11 cellular contexts compared by ENCODE assay signal in the genomic region with DNA sequence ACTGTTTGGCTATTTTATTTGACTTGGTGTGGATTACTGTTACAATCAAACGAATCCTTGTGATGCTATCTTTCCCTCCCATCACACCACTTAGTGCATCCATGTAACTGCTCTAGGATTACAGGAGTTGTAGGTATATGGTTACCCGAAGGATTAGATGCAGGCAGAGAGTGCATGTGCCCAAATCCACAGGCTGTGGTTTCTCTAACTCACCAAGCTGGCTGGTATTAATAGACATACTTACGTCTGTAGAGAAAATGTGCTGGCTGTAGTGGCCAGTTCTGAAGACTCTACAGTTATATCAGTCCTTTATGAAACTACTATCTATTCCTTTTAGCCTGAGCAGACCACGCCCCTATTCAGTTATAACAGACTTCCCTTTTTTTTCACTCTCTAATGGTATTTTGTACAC. TPM values are rescaled to one million over a fixed set of nuclear protein-coding genes. Genes with fewer than 3 reads are reported as not detected.
A peak's percentile ranks its signal among the peaks of the same experiment; 100 is the strongest.
DNase-seq lines count a peak whose midpoint lies in the region; ATAC-seq and TF ChIP-seq lines count a peak whose summit lies in the region.
"Had no signal": no experiment of that assay in that cellular context is flagged by ENCODE, and none has a peak within 500 bp of the region (broad histone marks: within the 10 kb centered on the region; RNA-seq: fewer than 3 reads in every experiment).

No MANE protein-coding gene starts in this region.

- no peaks in the 10 kb centered on the region for H3K9me3 Mint-ChIP-seq in activated T-cell treated with anti-CD3 and anti-CD28 coated beads, Interleukin-2, amount 50 U/mL, for 4 hours

- peaks cover 7% of the 10 kb centered on the region; the same call in 1 of the 2 replicates for H3K4me1 ChIP-seq in BE2C
- H3K4me1 ChIP-seq in HEK293 (ENCODE audit: control insufficient read depth, insufficient read depth, low read length) = peaks cover 6% of the 10 kb centered on the region; the same call in 1 of the 2 replicates
- H3K4me1 ChIP-seq in Panc1 (ENCODE audit: control insufficient read depth, insufficient read depth, low read length) = peaks cover 6% of the 10 kb centered on the region

- DNase-seq in BE2C = no peak
- DNase-seq in Panc1 (ENCODE audit: low read depth, low spot score) = no peak
- peak; percentile 66 to 68 for DNase-seq in erythroblast (lab: John Stamatoyannopoulos, UW)
- DNase-seq in NCI-H226 = no peak
- no peak for DNase-seq in activated CD4-positive, alpha-beta T cell treated with anti-CD3 and anti-CD28 coated beads, Interleukin-2, amount 50 U/mL, for 48 hours
- no peak for DNase-seq in activated T-cell treated with anti-CD3 and anti-CD28 coated beads, Interleukin-2, amount 50 U/mL, for 4 hours
- DNase-seq: NCI-H1092 had no signal

- peak; percentile 71 for TF ChIP-seq POLR2A in erythroblast (IDR thresholded peaks at IDR 0.05; ENCODE audit: low read length)

- H3K36me3 ChIP-seq in BE2C (peaks cover 26% of the 10 kb centered on the region), HEK293 (ENCODE audit: control insufficient read depth in 2 of 2, insufficient read depth in 1 of 2, low read length in 2 of 2) (peaks cover 13 to 20% of the 10 kb centered on the region in 2 experiments; a peak in 2 of 3 replicates), Panc1 (ENCODE audit: control insufficient read depth, insufficient read depth, low read length) (peaks cover 17% of the 10 kb centered on the region)

- TF ChIP-seq CTCF in BE2C (IDR thresholded peaks at IDR 0.05; ENCODE audit: low read depth, low read length) (no peak), HEK293 (tag by site-specific recombination; IDR thresholded peaks at IDR 0.05) (no peak), Panc1 (IDR thresholded peaks at IDR 0.05) (no peak)

- H3K4me1 Mint-ChIP-seq in activated T-cell treated with anti-CD3 and anti-CD28 coated beads, Interleukin-2, amount 50 U/mL, for 4 hours (ENCODE audit: low read depth) = peaks cover 24% of the 10 kb centered on the region

- no TSS peak for BruUV-seq in Panc1 (replicated peaks; lab: Mats Ljungman, UMichigan)

- in situ Hi-C loops in Panc1 (cut with HindIII; ENCODE audit: low pct_unique_long_range_greater_than_20kb, low sequenced_read_pairs) = no loop called here

- no peaks in the 10 kb centered on the region for H3K27me3 Mint-ChIP-seq in activated T-cell treated with anti-CD3 and anti-CD28 coated beads, Interleukin-2, amount 50 U/mL, for 4 hours (ENCODE audit: low read depth)

- no peaks in the 10 kb centered on the region for H3K9me3 ChIP-seq in BE2C
- no peaks in the 10 kb centered on the region for H3K9me3 ChIP-seq in HEK293 (ENCODE audit: control insufficient read depth, insufficient read depth, low read depth, low read length)
- no peaks in the 10 kb centered on the region for H3K9me3 ChIP-seq in Panc1 (ENCODE audit: control insufficient read depth, insufficient read depth, low read depth, low read length)

- H3K4me3 ChIP-seq in BE2C (ENCODE audit: low read depth, low read length) (peak overlapping the region; percentile 67), HEK293 (ENCODE audit: low read depth, low read length) (no peak overlapping the region), Panc1 (ENCODE audit: low read depth in 2 of 2, low read length in 2 of 2) (peak overlapping the region; percentile 58 to 66; a peak in 3 of 4 replicates)

- ATAC-seq in Panc1 (no peak), GM21381 (IDR thresholded peaks at IDR 0.05; ENCODE audit: unreplicated experiment) (no peak)
- ATAC-seq in activated T-cell treated with anti-CD3 and anti-CD28 coated beads, Interleukin-2, amount 50 U/mL, for 4 hours = no peak

- H3K36me3 Mint-ChIP-seq in activated T-cell treated with anti-CD3 and anti-CD28 coated beads, Interleukin-2, amount 50 U/mL, for 4 hours (ENCODE audit: insufficient read depth) = peaks cover 14% of the 10 kb centered on the region

- POLR2A ChIA-PET in HEK293 (lab: Yijun Ruan, JAX) = interaction anchor here (1.6 to 3.0 kb wide), 2 partner anchors 11 to 150 kb away, joined by 7 to 21 read pairs; partner anchors contain the start of gene USPL1
- POLR2A ChIA-PET in Panc1 (lab: Charles Lee) = interaction anchor here (0.7 kb wide), 1 partner anchor 616 kb away, joined by 3 read pairs; the partner anchor contains the start of gene UBL3

- intact Hi-C loops in Panc1 (cut with micrococcal nuclease; ENCODE audit: unreplicated experiment) = loop anchor here (10.0 kb wide), 2 partner anchors 108 to 148 kb away; partner anchors contain the start of gene USPL1

- CTCF ChIA-PET in HEK293 (lab: Yijun Ruan, JAX) (interaction anchor here (0.6 to 0.9 kb wide), 3 partner anchors 387 to 578 kb away, joined by 3 read pairs; no protein-coding TSS in a partner anchor), Panc1 (lab: Charles Lee) (no interaction called here)

- H3K4me3 Mint-ChIP-seq in activated T-cell treated with anti-CD3 and anti-CD28 coated beads, Interleukin-2, amount 50 U/mL, for 4 hours = no peak overlapping the region

- no peaks in the 10 kb centered on the region for H3K27me3 ChIP-seq in BE2C
- H3K27me3 ChIP-seq in Panc1 (ENCODE audit: control insufficient read depth, insufficient read depth, low read length) = no peaks in the 10 kb centered on the region

- no peak overlapping the region for H3K27ac ChIP-seq in HEK293 (ENCODE audit: extremely low read depth, low read depth, low read length)
- peak overlapping the region; percentile 82 for H3K27ac ChIP-seq in Panc1 (ENCODE audit: low read length)

TF ChIP-seq in HEK293, 187 proteins besides CTCF, POLR2A, EP300 and RAD21:
- TF ChIP-seq WT1 (tag by site-specific recombination; IDR thresholded peaks at IDR 0.05) (0 out of 2 replicates have a peak, but pooled peaks have one; percentile 52), ZNF114 (tag by site-specific recombination; IDR thresholded peaks at IDR 0.05) (no peak), ZNF335 (tag by site-specific recombination; conservative IDR thresholded peaks at IDR 0.05) (peak; percentile 2), ZBTB17 (tag by site-specific recombination; IDR thresholded peaks at IDR 0.05) (peak; percentile 80), ZNF626 (tag by site-specific recombination; IDR thresholded peaks at IDR 0.05) (no peak), ZNF596 (tag by site-specific recombination; IDR thresholded peaks at IDR 0.05) (no peak)
- TF ChIP-seq, protein P1, sequence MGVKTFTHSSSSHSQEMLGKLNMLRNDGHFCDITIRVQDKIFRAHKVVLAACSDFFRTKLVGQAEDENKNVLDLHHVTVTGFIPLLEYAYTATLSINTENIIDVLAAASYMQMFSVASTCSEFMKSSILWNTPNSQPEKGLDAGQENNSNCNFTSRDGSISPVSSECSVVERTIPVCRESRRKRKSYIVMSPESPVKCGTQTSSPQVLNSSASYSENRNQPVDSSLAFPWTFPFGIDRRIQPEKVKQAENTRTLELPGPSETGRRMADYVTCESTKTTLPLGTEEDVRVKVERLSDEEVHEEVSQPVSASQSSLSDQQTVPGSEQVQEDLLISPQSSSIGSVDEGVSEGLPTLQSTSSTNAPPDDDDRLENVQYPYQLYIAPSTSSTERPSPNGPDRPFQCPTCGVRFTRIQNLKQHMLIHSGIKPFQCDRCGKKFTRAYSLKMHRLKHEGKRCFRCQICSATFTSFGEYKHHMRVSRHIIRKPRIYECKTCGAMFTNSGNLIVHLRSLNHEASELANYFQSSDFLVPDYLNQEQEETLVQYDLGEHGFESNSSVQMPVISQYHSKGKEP (tag by site-specific recombination; IDR thresholded peaks at IDR 0.05) = peak; percentile 44; the same call in 1 of the 2 replicates
TF ChIP-seq in HEK293: peak in this region for 4.

RNA-seq across cellular contexts. Expression of gene HMGB1, which starts 1.1 kb away (rescaled TPM):
- polyA plus RNA-seq in BE2C (2012; ENCODE audit: insufficient read depth, insufficient read length, low read depth) = 295 TPM
- 386 TPM for total RNA-seq in Panc1 (2021; ENCODE audit: unreplicated experiment)
- polyA plus RNA-seq in Panc1 (2012; ENCODE audit: insufficient read length) = 255 TPM
- 100 to 1,000 TPM; 372 to 448 (median 435) TPM for total RNA-seq in activated T-cell treated with anti-CD3 and anti-CD28 coated beads, Interleukin-2, amount 50 U/mL, for 4 hours

RNA-seq across cellular contexts. Expression of gene UBE2L5, which starts 44.6 kb away (rescaled TPM):
- polyA plus RNA-seq in BE2C (2012; ENCODE audit: insufficient read depth, insufficient read length, low read depth) = 0.73 TPM
- not detected for total RNA-seq in Panc1 (2021; ENCODE audit: unreplicated experiment)
- 0.76 TPM for polyA plus RNA-seq in Panc1 (2012; ENCODE audit: insufficient read length)
- not detected for total RNA-seq in activated T-cell treated with anti-CD3 and anti-CD28 coated beads, Interleukin-2, amount 50 U/mL, for 4 hours
- total RNA-seq: chondrocyte, pulmonary artery endothelial cell had no signal

Comparison
In these comparisons a context has a peak if more than half of its experiments do, and no peak if none do; other contexts are left out.
1. DNase-seq: peak in erythroblast (2 of 2); none in BE2C (single experiment), Panc1 (single experiment), NCI-H226 (single experiment), activated CD4-positive, alpha-beta T cell treated with anti-CD3 and anti-CD28 coated beads, Interleukin-2, amount 50 U/mL, for 48 hours (0 of 2) and activated T-cell treated with anti-CD3 and anti-CD28 coated beads, Interleukin-2, amount 50 U/mL, for 4 hours (single experiment).